ENCODE assay signal across 12 cellular contexts in the genomic region with DNA sequence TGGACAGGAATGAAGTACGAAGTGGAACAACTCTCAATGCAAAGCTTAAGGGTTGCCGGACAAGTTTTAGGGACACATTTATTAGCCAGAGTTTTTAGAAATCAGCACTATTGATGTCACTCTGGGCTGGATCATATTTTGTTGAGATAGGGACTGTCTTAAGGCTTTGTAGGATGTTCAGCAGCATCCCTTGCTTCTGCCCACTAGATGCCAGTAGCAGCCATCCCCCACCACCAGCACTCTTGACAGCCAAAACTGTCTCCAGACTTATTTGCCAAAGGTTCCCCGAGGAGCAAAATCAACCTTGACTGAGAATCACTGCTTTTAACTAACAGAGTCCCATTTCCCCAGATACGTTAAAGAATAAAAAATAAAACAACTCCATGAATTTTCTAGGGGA.
DNase-seq lines count a peak whose midpoint lies in the region; ATAC-seq and TF ChIP-seq lines count a peak whose summit lies in the region.
"Had no signal": no experiment of that assay in that cellular context is flagged by ENCODE, and none has a peak within 500 bp of the region (broad histone marks: within the 10 kb centered on the region; RNA-seq: fewer than 3 reads in every experiment).

No MANE protein-coding gene starts in this region.

- H3K27me3 Mint-ChIP-seq in chondrocyte (ENCODE audit: low read depth): no peaks in the 10 kb centered on the region

- no peak overlapping the region for H3K4me3 ChIP-seq in AG10803 (ENCODE audit: low read length)
- H3K4me3 ChIP-seq: thoracic aorta had no signal

- no peak overlapping the region for H3K27ac Mint-ChIP-seq in chondrocyte (ENCODE audit: unreplicated experiment)

- H3K4me1 Mint-ChIP-seq in chondrocyte (ENCODE audit: low read depth): no peaks in the 10 kb centered on the region

- ATAC-seq in GM18858 (IDR thresholded peaks at IDR 0.05; ENCODE audit: unreplicated experiment): no peak
- ATAC-seq in HG03521 (IDR thresholded peaks at IDR 0.05; ENCODE audit: unreplicated experiment): no peak
- no peak for ATAC-seq in GM18519 (IDR thresholded peaks at IDR 0.05; ENCODE audit: low FRiP score, unreplicated experiment)

- H3K36me3 Mint-ChIP-seq in chondrocyte (ENCODE audit: low read depth): no peaks in the 10 kb centered on the region

- peak; percentile 45 for DNase-seq in AG10803 (ENCODE audit: low read depth)
- DNase-seq in HT1080 (ENCODE audit: low read depth): peak; percentile 34
- no peak for DNase-seq in chondrocyte (ENCODE audit: low spot score)
- peak; percentile 20 for DNase-seq in medulla oblongata (ENCODE audit: extremely low spot score)
- DNase-seq in MV-4-11 (lab: John Stamatoyannopoulos, UW): no peak
- DNase-seq: DMS 273 treated with DMSO at 0.1 percent for 48 hours; NCI-H2107; stimulated activated CD4-positive, alpha-beta T cell treated with anti-CD3 and anti-CD28 coated beads, Interleukin-2, amount 100 ng/mL, for 24 hours had no signal

- H3K9me3 Mint-ChIP-seq in chondrocyte (ENCODE audit: low read depth): no peaks in the 10 kb centered on the region

- no peak overlapping the region for H3K4me3 Mint-ChIP-seq in chondrocyte (ENCODE audit: unreplicated experiment)

- TF ChIP-seq CTCF in AG10803 (conservative IDR thresholded peaks at IDR 0.05; ENCODE audit: low read length) (peak; percentile 53), chondrocyte (IDR thresholded peaks at IDR 0.05) (peak; percentile 68)

Comparison
In these comparisons a context has a peak if more than half of its experiments do, and no peak if none do; other contexts are left out.
1. DNase-seq: peak in AG10803 (single experiment), HT1080 (single experiment) and medulla oblongata (single experiment); none in chondrocyte (single experiment) and MV-4-11 (single experiment).